In genomic region chr2:68040078-68040477, GRCh38 we compare ENCODE assay signal across 24 cellular contexts.
"Had no signal": no experiment of that assay in that cellular context is flagged by ENCODE, and none has a peak within 500 bp of the region (broad histone marks: within the 10 kb centered on the region; RNA-seq: fewer than 3 reads in every experiment).

No MANE protein-coding gene starts in this region.

- FAIRE-seq: colon, endothelial cell of umbilical vein, kidney, urothelium cell line had no signal

- H3K4me3 ChIP-seq: breast epithelium, heart right ventricle, lower lobe of right lung, prostate gland, right atrium auricular region, tibial nerve had no signal

- H3K9me3 ChIP-seq: breast epithelium, heart right ventricle, lower lobe of right lung, prostate gland, right atrium auricular region, tibial nerve had no signal

- H3K4me3 Mint-ChIP-seq: activated CD4-positive, alpha-beta memory T cell treated with anti-CD3 and anti-CD28 coated beads, Interleukin-2, amount 10 ng/mL, durations not matched to agents 7 days and 5 days; activated CD4-positive, alpha-beta T cell treated with anti-CD3 and anti-CD28 coated beads, Interleukin-2, amount 10 ng/mL, durations not matched to agents 24 days and 14 days; central memory CD8-positive, alpha-beta T cell; effector memory CD8-positive, alpha-beta T cell; naive thymus-derived CD8-positive, alpha-beta T cell; T-helper 17 cell had no signal

- H3K9me3 Mint-ChIP-seq: activated CD4-positive, alpha-beta memory T cell treated with anti-CD3 and anti-CD28 coated beads, Interleukin-2, amount 10 ng/mL, durations not matched to agents 7 days and 5 days; activated CD4-positive, alpha-beta T cell treated with anti-CD3 and anti-CD28 coated beads, Interleukin-2, amount 10 ng/mL, durations not matched to agents 24 days and 14 days; central memory CD8-positive, alpha-beta T cell; effector memory CD8-positive, alpha-beta T cell; naive thymus-derived CD8-positive, alpha-beta T cell had no signal

- DNase-seq: activated CD4-positive, alpha-beta memory T cell treated with anti-CD3 and anti-CD28 coated beads, Interleukin-2, amount 10 ng/mL, durations not matched to agents 7 days and 5 days; activated CD4-positive, alpha-beta T cell treated with anti-CD3 and anti-CD28 coated beads, Interleukin-2, amount 10 ng/mL, durations not matched to agents 24 days and 14 days; activated gamma-delta T cell; activated naive CD4-positive, alpha-beta T cell treated with anti-CD3 and anti-CD28 coated beads, Interleukin-2, amount 50 U/mL, for 16 hours; activated T-cell treated with anti-CD3 and anti-CD28 coated beads for 4 hours; effector memory CD8-positive, alpha-beta T cell; heart right ventricle; kidney; lower lobe of right lung; naive thymus-derived CD8-positive, alpha-beta T cell; stimulated activated CD4-positive, alpha-beta T cell treated with anti-CD3 and anti-CD28 coated beads, Interleukin-4, amount 100 ng/mL, for 24 hours; stimulated activated naive CD8-positive, alpha-beta T cell treated with anti-CD3 and anti-CD28 coated beads, Interleukin-15, Interleukin-2, amounts not matched to agents 100 U/mL and 50 U/mL, for 24 hours; SW 1271; T-helper 17 cell had no signal

- H3K36me3 ChIP-seq: breast epithelium, lower lobe of right lung, prostate gland had no signal

- H3K27me3 Mint-ChIP-seq: central memory CD8-positive, alpha-beta T cell; effector memory CD8-positive, alpha-beta T cell; naive thymus-derived CD8-positive, alpha-beta T cell; T-helper 17 cell had no signal

- H3K27ac Mint-ChIP-seq: activated CD4-positive, alpha-beta memory T cell treated with anti-CD3 and anti-CD28 coated beads, Interleukin-2, amount 10 ng/mL, durations not matched to agents 7 days and 5 days; activated CD4-positive, alpha-beta T cell treated with anti-CD3 and anti-CD28 coated beads, Interleukin-2, amount 10 ng/mL, durations not matched to agents 24 days and 14 days; effector memory CD8-positive, alpha-beta T cell; T-helper 17 cell had no signal

- H3K27me3 ChIP-seq: breast epithelium, heart right ventricle, right atrium auricular region, tibial nerve had no signal

- H3K4me1 ChIP-seq: breast epithelium, heart right ventricle, lower lobe of right lung, right atrium auricular region, tibial nerve had no signal

- H3K27ac ChIP-seq: breast epithelium, heart right ventricle, lower lobe of right lung, prostate gland, right atrium auricular region, tibial nerve had no signal

- H3K4me1 Mint-ChIP-seq: activated CD4-positive, alpha-beta memory T cell treated with anti-CD3 and anti-CD28 coated beads, Interleukin-2, amount 10 ng/mL, durations not matched to agents 7 days and 5 days; activated CD4-positive, alpha-beta T cell treated with anti-CD3 and anti-CD28 coated beads, Interleukin-2, amount 10 ng/mL, durations not matched to agents 24 days and 14 days had no signal

- ATAC-seq: effector memory CD8-positive, alpha-beta T cell; esophagus mucosa; heart right ventricle; left lobe of liver; lower lobe of right lung; naive thymus-derived CD8-positive, alpha-beta T cell; T-helper 17 cell had no signal
